16 cellular contexts compared by ENCODE assay signal in genomic region chr18:41731887-41732286, GRCh38.
"Had no signal": no experiment of that assay in that cellular context is flagged by ENCODE, and none has a peak within 500 bp of the region (broad histone marks: within the 10 kb centered on the region; RNA-seq: fewer than 3 reads in every experiment).

No MANE protein-coding gene starts in this region.

- H3K4me1 ChIP-seq: adrenal gland, body of pancreas, psoas muscle, sigmoid colon had no signal

- H3K27ac ChIP-seq: adrenal gland, body of pancreas, psoas muscle, sigmoid colon, WERI-Rb-1 had no signal

- FAIRE-seq: islet of Langerhans had no signal

- ATAC-seq: activated CD4-positive, alpha-beta T cell treated with anti-CD3 and anti-CD28 coated beads for 36 hours; activated CD8-positive, alpha-beta T cell treated with anti-CD3 and anti-CD28 coated beads for 36 hours; activated T-helper 17 cell treated with anti-CD3 and anti-CD28 coated beads, Interleukin-2, amount 50 U/mL, for 72 hours; body of pancreas; left lobe of liver; psoas muscle had no signal

- H3K27me3 ChIP-seq: adrenal gland, body of pancreas, sigmoid colon had no signal

- H3K9me3 ChIP-seq: adrenal gland, body of pancreas, psoas muscle, sigmoid colon had no signal

- H3K4me1 Mint-ChIP-seq: activated CD4-positive, alpha-beta T cell treated with anti-CD3 and anti-CD28 coated beads for 36 hours; activated naive CD4-positive, alpha-beta T cell treated with anti-CD3 and anti-CD28 coated beads, Interleukin-2, amount 10 ng/mL, durations not matched to agents 7 days and 5 days; activated T-helper 17 cell treated with anti-CD3 and anti-CD28 coated beads, Interleukin-2, amount 50 U/mL, for 72 hours; nephron progenitor cell had no signal

- H3K27ac Mint-ChIP-seq: activated CD4-positive, alpha-beta T cell treated with anti-CD3 and anti-CD28 coated beads for 36 hours; activated CD8-positive, alpha-beta T cell treated with anti-CD3 and anti-CD28 coated beads for 36 hours; activated naive CD4-positive, alpha-beta T cell treated with anti-CD3 and anti-CD28 coated beads, Interleukin-2, amount 10 ng/mL, durations not matched to agents 7 days and 5 days; activated T-helper 17 cell treated with anti-CD3 and anti-CD28 coated beads, Interleukin-2, amount 50 U/mL, for 72 hours; dendritic cell treated with granulocyte-macrophage colony-stimulating factor and Interleukin-4, amounts not matched to agents 40 ng/mL and 50 ng/mL, for 4 days; nephron progenitor cell had no signal

- H3K9me3 Mint-ChIP-seq: activated CD8-positive, alpha-beta T cell treated with anti-CD3 and anti-CD28 coated beads for 36 hours; activated naive CD4-positive, alpha-beta T cell treated with anti-CD3 and anti-CD28 coated beads, Interleukin-2, amount 10 ng/mL, durations not matched to agents 7 days and 5 days; activated T-helper 17 cell treated with anti-CD3 and anti-CD28 coated beads, Interleukin-2, amount 50 U/mL, for 72 hours; dendritic cell treated with granulocyte-macrophage colony-stimulating factor and Interleukin-4, amounts not matched to agents 40 ng/mL and 50 ng/mL, for 4 days; nephron progenitor cell had no signal

- H3K4me3 ChIP-seq: adrenal gland, body of pancreas, psoas muscle, sigmoid colon had no signal

- DNase-seq: activated CD4-positive, alpha-beta T cell treated with anti-CD3 and anti-CD28 coated beads for 36 hours; activated CD8-positive, alpha-beta memory T cell treated with anti-CD3 and anti-CD28 coated beads, Interleukin-2, amount 50 U/mL, for 4 hours; activated CD8-positive, alpha-beta T cell treated with anti-CD3 and anti-CD28 coated beads for 36 hours; activated naive CD4-positive, alpha-beta T cell treated with anti-CD3 and anti-CD28 coated beads, Interleukin-2, amount 10 ng/mL, durations not matched to agents 7 days and 5 days; adrenal gland; body of pancreas; nephron progenitor cell; psoas muscle; sigmoid colon; stimulated activated CD4-positive, alpha-beta T cell treated with anti-CD3 and anti-CD28 coated beads, Interleukin-12 subunit alpha, Interleukin-12 subunit beta, amount 100 ng/mL, for 4 hours; stimulated activated naive CD4-positive, alpha-beta T cell; WERI-Rb-1 had no signal

- H3K36me3 ChIP-seq: adrenal gland, sigmoid colon, WERI-Rb-1 had no signal

- H3K27me3 Mint-ChIP-seq: activated CD4-positive, alpha-beta T cell treated with anti-CD3 and anti-CD28 coated beads for 36 hours; activated CD8-positive, alpha-beta T cell treated with anti-CD3 and anti-CD28 coated beads for 36 hours; activated naive CD4-positive, alpha-beta T cell treated with anti-CD3 and anti-CD28 coated beads, Interleukin-2, amount 10 ng/mL, durations not matched to agents 7 days and 5 days; activated T-helper 17 cell treated with anti-CD3 and anti-CD28 coated beads, Interleukin-2, amount 50 U/mL, for 72 hours; dendritic cell treated with granulocyte-macrophage colony-stimulating factor and Interleukin-4, amounts not matched to agents 40 ng/mL and 50 ng/mL, for 4 days had no signal

- H3K4me3 Mint-ChIP-seq: activated CD4-positive, alpha-beta T cell treated with anti-CD3 and anti-CD28 coated beads for 36 hours; activated CD8-positive, alpha-beta T cell treated with anti-CD3 and anti-CD28 coated beads for 36 hours; activated naive CD4-positive, alpha-beta T cell treated with anti-CD3 and anti-CD28 coated beads, Interleukin-2, amount 10 ng/mL, durations not matched to agents 7 days and 5 days; activated T-helper 17 cell treated with anti-CD3 and anti-CD28 coated beads, Interleukin-2, amount 50 U/mL, for 72 hours; dendritic cell treated with granulocyte-macrophage colony-stimulating factor and Interleukin-4, amounts not matched to agents 40 ng/mL and 50 ng/mL, for 4 days; nephron progenitor cell had no signal
